In genomic region chr11:69424748-69425147, GRCh38 we compare ENCODE assay signal across 30 cellular contexts. TPM values are rescaled to one million over a fixed set of nuclear protein-coding genes. Genes with fewer than 3 reads are reported as not detected.
"Had no signal": no experiment of that assay in that cellular context is flagged by ENCODE, and none has a peak within 500 bp of the region (broad histone marks: within the 10 kb centered on the region; RNA-seq: fewer than 3 reads in every experiment).

No MANE protein-coding gene starts in this region.

- H3K4me1 ChIP-seq: prostate gland, uterus had no signal

- H3K79me2 ChIP-seq: hepatocyte had no signal

- H2AFZ ChIP-seq: hepatocyte, neural progenitor cell had no signal

- H3K4me3 Mint-ChIP-seq: mesothelial cell of epicardium; nephron; neural progenitor cell; stimulated activated naive B cell treated with anti-CD40 and anti-IgM and Interleukin-4, amounts not matched to agents 10 μg/mL and 1 μg/mL and 100 μg/mL, for 72 hours; stimulated activated naive CD8-positive, alpha-beta T cell treated with anti-CD3 and anti-CD28 coated beads, Interleukin-15, Interleukin-2, amounts not matched to agents 100 ng/mL and 50 ng/mL, for 24 hours had no signal

- H3K36me3 Mint-ChIP-seq: mesothelial cell of epicardium; neural progenitor cell; stimulated activated naive B cell treated with anti-CD40 and anti-IgM and Interleukin-4, amounts not matched to agents 10 μg/mL and 1 μg/mL and 100 μg/mL, for 72 hours had no signal

- H3K27ac ChIP-seq: dorsolateral prefrontal cortex, esophagus muscularis mucosa, foreskin keratinocyte, gastroesophageal sphincter, heart left ventricle, hepatocyte, neural progenitor cell, prostate gland, right atrium auricular region, sigmoid colon, thoracic aorta, transverse colon, upper lobe of right lung, uterus had no signal

- H3K9me3 ChIP-seq: prostate gland, uterus had no signal

- FAIRE-seq: endothelial cell of umbilical vein had no signal

- H3K4me3 ChIP-seq: esophagus muscularis mucosa, gastroesophageal sphincter, heart left ventricle, hepatocyte, lung, mucosa of descending colon, neural progenitor cell, prostate gland, right atrium auricular region, sigmoid colon, thoracic aorta, transverse colon, upper lobe of right lung, uterus had no signal

- H3K27ac Mint-ChIP-seq: mesothelial cell of epicardium; naive thymus-derived CD4-positive, alpha-beta T cell; nephron; stimulated activated naive B cell treated with anti-CD40 and anti-IgM and Interleukin-4, amounts not matched to agents 10 μg/mL and 1 μg/mL and 100 μg/mL, for 72 hours; stimulated activated naive CD8-positive, alpha-beta T cell treated with anti-CD3 and anti-CD28 coated beads, Interleukin-15, Interleukin-2, amounts not matched to agents 100 ng/mL and 50 ng/mL, for 24 hours had no signal

- H3K27me3 ChIP-seq: dorsolateral prefrontal cortex, foreskin keratinocyte, heart left ventricle, hepatocyte, neural progenitor cell, right atrium auricular region, sigmoid colon, transverse colon, upper lobe of right lung, uterus had no signal

- ATAC-seq: foreskin keratinocyte; gastroesophageal sphincter; heart left ventricle; left lobe of liver; mucosa of descending colon; naive thymus-derived CD4-positive, alpha-beta T cell; stimulated activated naive B cell treated with anti-CD40 and anti-IgM and Interleukin-4, amounts not matched to agents 10 μg/mL and 1 μg/mL and 100 μg/mL, for 72 hours; upper lobe of right lung had no signal

- H3K4me2 ChIP-seq: hepatocyte, neural progenitor cell had no signal

- H3K9ac ChIP-seq: neural progenitor cell had no signal

- H3K36me3 ChIP-seq: esophagus muscularis mucosa, gastroesophageal sphincter, heart left ventricle, neural progenitor cell, prostate gland, right atrium auricular region, sigmoid colon, thoracic aorta, transverse colon, upper lobe of right lung, uterus had no signal

- DNase-seq: dorsolateral prefrontal cortex; effector CD4-positive, alpha-beta T cell; foreskin keratinocyte; heart left ventricle; kidney; mesenchymal stem cell; naive thymus-derived CD4-positive, alpha-beta T cell; sigmoid colon; stimulated activated naive B cell treated with anti-CD40 and anti-IgM and Interleukin-4, amounts not matched to agents 10 μg/mL and 1 μg/mL and 100 μg/mL, for 72 hours; transverse colon; upper lobe of right lung; uterus had no signal

RNA-seq across cellular contexts. Expression of gene LINC01488, which starts 56.7 kb away (rescaled TPM):
- total RNA-seq: dorsolateral prefrontal cortex; endothelial cell of umbilical vein; epithelial cell of proximal tubule; esophagus muscularis mucosa; fibroblast of lung; foreskin keratinocyte; gastroesophageal sphincter; kidney; lung; mesothelial cell of epicardium; mucosa of descending colon; naive thymus-derived CD4-positive, alpha-beta T cell; osteocyte; prostate gland; right atrium auricular region; skeletal muscle tissue; thoracic aorta; transverse colon; upper lobe of right lung; uterus had no signal
- polyA plus RNA-seq: endothelial cell of umbilical vein; fibroblast of lung; foreskin keratinocyte; lung; naive thymus-derived CD4-positive, alpha-beta T cell; sigmoid colon had no signal
